In genomic region chr1:38733761-38734160, GRCh38 we compare ENCODE assay signal across 34 cellular contexts.
"Had no signal": no experiment of that assay in that cellular context is flagged by ENCODE, and none has a peak within 500 bp of the region (broad histone marks: within the 10 kb centered on the region; RNA-seq: fewer than 3 reads in every experiment).

No MANE protein-coding gene starts in this region.

- H3K4me1 Mint-ChIP-seq: activated naive CD8-positive, alpha-beta T cell treated with anti-CD3 and anti-CD28 coated beads for 36 hours; activated T-helper 17 cell treated with anti-CD3 and anti-CD28 coated beads, Interleukin-2, amount 50 U/mL, for 72 hours had no signal

- H3K4me3 Mint-ChIP-seq: activated CD4-positive, alpha-beta memory T cell treated with anti-CD3 and anti-CD28 coated beads, Interleukin-2, amount 10 ng/mL, durations not matched to agents 7 days and 5 days; activated naive CD8-positive, alpha-beta T cell treated with anti-CD3 and anti-CD28 coated beads for 36 hours; activated T-cell treated with anti-CD3 and anti-CD28 coated beads, Interleukin-2, amount 50 U/mL, for 72 hours; activated T-helper 17 cell treated with anti-CD3 and anti-CD28 coated beads, Interleukin-2, amount 50 U/mL, for 72 hours had no signal

- H3K36me3 Mint-ChIP-seq: activated naive CD8-positive, alpha-beta T cell treated with anti-CD3 and anti-CD28 coated beads for 36 hours had no signal

- H3K27ac Mint-ChIP-seq: activated CD4-positive, alpha-beta memory T cell treated with anti-CD3 and anti-CD28 coated beads, Interleukin-2, amount 10 ng/mL, durations not matched to agents 7 days and 5 days; activated naive CD8-positive, alpha-beta T cell treated with anti-CD3 and anti-CD28 coated beads for 36 hours; activated T-cell treated with anti-CD3 and anti-CD28 coated beads, Interleukin-2, amount 50 U/mL, for 72 hours; activated T-helper 17 cell treated with anti-CD3 and anti-CD28 coated beads, Interleukin-2, amount 50 U/mL, for 72 hours had no signal

- H3K9me3 ChIP-seq: MG63, Peyer's patch had no signal

- ATAC-seq: activated T-cell treated with anti-CD3 and anti-CD28 coated beads, Interleukin-2, amount 50 U/mL, for 72 hours; activated T-helper 17 cell treated with anti-CD3 and anti-CD28 coated beads, Interleukin-2, amount 50 U/mL, for 72 hours; PC-3 had no signal

- H3K27ac ChIP-seq: Peyer's patch, WERI-Rb-1 had no signal

- H3K27me3 ChIP-seq: Peyer's patch had no signal

- H3K36me3 ChIP-seq: MG63, Peyer's patch, WERI-Rb-1 had no signal

- DNase-seq: activated CD4-positive, alpha-beta memory T cell treated with anti-CD3 and anti-CD28 coated beads, Interleukin-2, amount 10 ng/mL, durations not matched to agents 7 days and 5 days; activated CD4-positive, alpha-beta T cell treated with anti-CD3 and anti-CD28 coated beads for 1 hour; activated CD4-positive, alpha-beta T cell treated with anti-CD3 and anti-CD28 coated beads for 48 hours; activated CD4-positive, CD25-positive, alpha-beta regulatory T cell; activated effector memory CD4-positive, alpha-beta T cell treated with anti-CD3 and anti-CD28 coated beads, Interleukin-2, amount 50 U/mL, for 16 hours; activated naive CD4-positive, alpha-beta T cell; activated naive CD4-positive, alpha-beta T cell treated with anti-CD3 and anti-CD28 coated beads, Interleukin-2, amount 50 U/mL, for 16 hours; activated naive CD8-positive, alpha-beta T cell treated with anti-CD3 and anti-CD28 coated beads for 36 hours; activated T-cell treated with anti-CD3 and anti-CD28 coated beads, Interleukin-2, amount 50 U/mL, for 1 hour; activated T-cell treated with anti-CD3 and anti-CD28 coated beads, Interleukin-2, amount 50 U/mL, for 72 hours; amniotic stem cell; aorta; caudate nucleus; cerebellar nuclear complex; Karpas-422; KBM-7; MG63; NCI-H1048; NCI-H1436; NCI-H1694; NCI-H1930; NCI-H2081 treated with DMSO at 0.1 percent for 48 hours; NCI-H345; NCI-H510A; NCI-H526; NCI-H748 treated with DMSO at 0.1 percent for 48 hours; NK-92 treated with Interleukin-12 subunit alpha and Interleukin-12 subunit beta, amount 100 ng/mL, for 24 hours; PC-3; Peyer's patch; Right ventricle myocardium superior; RPMI8226; T1000; WERI-Rb-1 had no signal

- H3K9me3 Mint-ChIP-seq: activated CD4-positive, alpha-beta memory T cell treated with anti-CD3 and anti-CD28 coated beads, Interleukin-2, amount 10 ng/mL, durations not matched to agents 7 days and 5 days; activated naive CD8-positive, alpha-beta T cell treated with anti-CD3 and anti-CD28 coated beads for 36 hours; activated T-cell treated with anti-CD3 and anti-CD28 coated beads, Interleukin-2, amount 50 U/mL, for 72 hours; activated T-helper 17 cell treated with anti-CD3 and anti-CD28 coated beads, Interleukin-2, amount 50 U/mL, for 72 hours had no signal

- H3K4me3 ChIP-seq: MG63, Peyer's patch had no signal
